Comparison of ENCODE assay signal across 34 cellular contexts in the genomic region with DNA sequence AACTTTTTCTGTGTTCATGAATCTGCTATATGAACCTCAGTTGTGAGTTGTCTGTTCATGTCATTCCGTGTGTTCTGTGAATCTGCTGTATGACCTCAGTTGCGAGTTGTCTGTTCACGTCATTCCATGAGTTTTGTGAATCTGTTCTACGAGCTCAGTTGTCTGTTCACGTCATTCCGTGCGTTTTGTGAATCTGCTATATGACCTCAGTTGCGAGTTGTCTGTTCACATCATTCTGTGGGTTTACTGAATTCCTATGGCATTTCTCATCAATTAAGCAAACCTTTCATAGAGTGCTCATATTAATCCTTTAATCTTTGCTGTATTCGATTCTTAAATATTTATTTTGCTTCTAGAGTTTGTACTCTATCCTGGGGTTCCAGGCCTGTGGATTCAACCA.
DNase-seq lines count a peak whose midpoint lies in the region; ATAC-seq, FAIRE-seq and TF ChIP-seq lines count a peak whose summit lies in the region.
"Had no signal": no experiment of that assay in that cellular context is flagged by ENCODE, and none has a peak within 500 bp of the region (broad histone marks: within the 10 kb centered on the region; RNA-seq: fewer than 3 reads in every experiment).

No MANE protein-coding gene starts in this region.

- no peak overlapping the region for H3K4me3 ChIP-seq in AG10803 (ENCODE audit: low read length)
- no peak overlapping the region for H3K4me3 ChIP-seq in bronchial epithelial cell (ENCODE audit: low read depth, low read length)
- H3K4me3 ChIP-seq in foreskin fibroblast (ENCODE audit: low read depth in 1 of 2, low read length in 2 of 2): no peak overlapping the region
- no peak overlapping the region for H3K4me3 ChIP-seq in osteoblast (ENCODE audit: insufficient read depth, low read length)
- H3K4me3 ChIP-seq: A549, gastroesophageal sphincter, left lung, suprapubic skin had no signal

- no peaks in the 10 kb centered on the region for H3K27me3 ChIP-seq in bronchial epithelial cell (ENCODE audit: control insufficient read depth, insufficient read depth, low read length)
- no peaks in the 10 kb centered on the region for H3K27me3 ChIP-seq in osteoblast (ENCODE audit: insufficient read depth, low read length)
- H3K27me3 ChIP-seq: gastroesophageal sphincter, left lung, suprapubic skin had no signal

- peaks cover 87% of the 10 kb centered on the region for H4K20me1 ChIP-seq in osteoblast (ENCODE audit: insufficient read depth, low read length)

- peaks cover 94% of the 10 kb centered on the region for H3K79me2 ChIP-seq in osteoblast (ENCODE audit: insufficient read depth, low read length)

- ATAC-seq in HG03439 (IDR thresholded peaks at IDR 0.05; ENCODE audit: unreplicated experiment): no peak
- ATAC-seq: A549; gastroesophageal sphincter; left lung; naive thymus-derived CD4-positive, alpha-beta T cell; PC-3; stimulated activated memory B cell treated with anti-CD40 and anti-IgM and Interleukin-4, amounts not matched to agents 10 μg/mL and 1 μg/mL and 100 μg/mL, for 72 hours; T-cell had no signal

- H3K36me3 ChIP-seq in bronchial epithelial cell (ENCODE audit: control insufficient read depth, insufficient read depth, low read length) (no peaks in the 10 kb centered on the region), osteoblast (ENCODE audit: insufficient read depth, low read length) (no peaks in the 10 kb centered on the region)
- H3K36me3 ChIP-seq: gastroesophageal sphincter, left lung, suprapubic skin had no signal

- peaks cover 16% of the 10 kb centered on the region for H3K4me1 ChIP-seq in osteoblast (ENCODE audit: insufficient read depth, low read length)
- H3K4me1 ChIP-seq: A549, left lung, suprapubic skin had no signal

- TF ChIP-seq CTCF in AG10803 (conservative IDR thresholded peaks at IDR 0.05; ENCODE audit: low read length) (no peak), bronchial epithelial cell (IDR thresholded peaks at IDR 0.05; ENCODE audit: insufficient read depth, low read length, severe bottlenecking) (no peak), foreskin fibroblast (IDR thresholded peaks at IDR 0.05; ENCODE audit: low read depth, low read length) (no peak), osteoblast (IDR thresholded peaks at IDR 0.05; ENCODE audit: extremely low read depth, low read depth, low read length) (no peak)

- no peak overlapping the region for H3K4me2 ChIP-seq in osteoblast (ENCODE audit: insufficient read depth, low read length)
- H3K4me2 ChIP-seq: A549 had no signal

- peak; percentile 60 for FAIRE-seq in bronchial epithelial cell (lab: Jason Lieb, UNC)
- FAIRE-seq: A549, endothelial cell of umbilical vein, GM12891, TTC549, urothelium cell line had no signal

- DNase-seq in AG10803 (ENCODE audit: low read depth) (peak; percentile 40), RKO (ENCODE audit: low spot score) (peak; percentile 31), bronchial epithelial cell (ENCODE audit: low read depth) (peak; percentile 34), foreskin fibroblast (peak; percentile 33 to 61), NK-92 (lab: John Stamatoyannopoulos, UW; ENCODE audit: unreplicated experiment) (no peak), NCI-H1417 treated with DMSO at 0.1 percent for 48 hours (lab: John Stamatoyannopoulos, UW) (no peak), osteoblast (ENCODE audit: insufficient read length, low spot score, missing footprints) (no peak)
- DNase-seq: activated CD8-positive, alpha-beta memory T cell treated with anti-CD3 and anti-CD28 coated beads for 24 hours; activated gamma-delta T cell treated with Interleukin-2 at 50 U/mL for 16 hours; activated T-cell treated with anti-CD3 and anti-CD28 coated beads, Interleukin-2, amount 50 U/mL, for 1 hour; caudate nucleus; COR-L47; DMS79; H9; hippocampal formation; immature natural killer cell; left lung; naive thymus-derived CD4-positive, alpha-beta T cell; NCI-H1092 treated with DMSO at 0.1 percent for 48 hours; NCI-H2029 treated with DMSO at 0.1 percent for 48 hours; occipital lobe; PC-3; SIG-M5; stimulated activated CD4-positive, alpha-beta T cell treated with anti-CD3 and anti-CD28 coated beads, Interleukin-4, amount 100 ng/mL, for 1 hour; T-cell had no signal

- H2AFZ ChIP-seq in osteoblast (ENCODE audit: low read length): no peak overlapping the region

- no peak overlapping the region for H3K27ac ChIP-seq in osteoblast (ENCODE audit: low read depth, low read length)
- H3K27ac ChIP-seq: A549, gastroesophageal sphincter, left lung, suprapubic skin had no signal

- no peaks in the 10 kb centered on the region for H3K9me3 ChIP-seq in osteoblast (ENCODE audit: low read depth, low read length)
- H3K9me3 ChIP-seq: A549, gastroesophageal sphincter, left lung, suprapubic skin had no signal

Comparison
In these comparisons a context has a peak if more than half of its experiments do, and no peak if none do; other contexts are left out.
1. DNase-seq: peak in AG10803 (single experiment), RKO (single experiment), bronchial epithelial cell (single experiment) and foreskin fibroblast (2 of 2); none in NK-92 (single experiment), NCI-H1417 treated with DMSO at 0.1 percent for 48 hours (single experiment) and osteoblast (single experiment).